In genomic region chr7:234712-235553, GRCh38 we compare ENCODE assay signal across 10 cellular contexts. TPM values are rescaled to one million over a fixed set of nuclear protein-coding genes. Genes with fewer than 3 reads are reported as not detected.
DNase-seq lines count a peak whose midpoint lies in the region; ATAC-seq, FAIRE-seq and TF ChIP-seq lines count a peak whose summit lies in the region.
"Had no signal": no experiment of that assay in that cellular context is flagged by ENCODE, and none has a peak within 500 bp of the region (broad histone marks: within the 10 kb centered on the region; RNA-seq: fewer than 3 reads in every experiment).

No MANE protein-coding gene starts in this region.

- peaks cover 39% of the 10 kb centered on the region for H3K4me1 Mint-ChIP-seq in chondrocyte (ENCODE audit: low read depth)
- H3K4me1 Mint-ChIP-seq in stimulated activated effector memory CD8-positive, alpha-beta T cell treated with anti-CD3 and anti-CD28 coated beads, Interleukin-12 subunit alpha, Interleukin-12 subunit beta, amount 100 ng/mL, for 72 hours: no peaks in the 10 kb centered on the region

- DNase-seq in GM23248 (peak; percentile 64), chondrocyte (ENCODE audit: low spot score) (no peak), HepG2 (ENCODE audit: low spot score) (peak; percentile 78), germinal center (ENCODE audit: low spot score) (no peak), NCI-H2029 treated with DMSO at 0.1 percent for 48 hours (lab: John Stamatoyannopoulos, UW) (no peak)
- no peak for DNase-seq in stimulated activated effector memory CD8-positive, alpha-beta T cell treated with anti-CD3 and anti-CD28 coated beads, Interleukin-12 subunit alpha, Interleukin-12 subunit beta, amount 100 ng/mL, for 72 hours (ENCODE audit: low spot score in 2 of 2)
- DNase-seq in stimulated activated CD4-positive, alpha-beta T cell treated with anti-CD3 and anti-CD28 coated beads, Interleukin-2, amount 100 ng/mL, for 48 hours: no peak
- DNase-seq in stimulated activated naive CD4-positive, alpha-beta T cell treated with Interleukin-2 at 50 U/mL for 16 hours (lab: John Stamatoyannopoulos, UW): no peak
- DNase-seq: activated CD8-positive, alpha-beta memory T cell treated with anti-CD3 and anti-CD28 coated beads, Interleukin-2, amount 50 U/mL, for 4 hours; effector memory CD8-positive, alpha-beta T cell had no signal

- no peak for TF ChIP-seq RAD21 in HepG2 (CRISPR knock-in tag; IDR thresholded peaks at IDR 0.05)

- no peaks in the 10 kb centered on the region for H3K9me3 ChIP-seq in GM23248 (ENCODE audit: low read depth)
- H3K9me3 ChIP-seq in HepG2 (ENCODE audit: low read length): no peaks in the 10 kb centered on the region

- H2AFZ ChIP-seq in GM23248 (no peak overlapping the region), HepG2 (ENCODE audit: low read length) (no peak overlapping the region)

- H3K9ac ChIP-seq in GM23248 (peak overlapping the region; percentile 46), HepG2 (ENCODE audit: insufficient read depth, low read depth, low read length) (peak overlapping the region; percentile 50; the same call in 1 of the 2 replicates)

- no peaks in the 10 kb centered on the region for H3K27me3 Mint-ChIP-seq in chondrocyte (ENCODE audit: low read depth)

- peak overlapping the region; percentile 77 for H3K27ac Mint-ChIP-seq in chondrocyte (ENCODE audit: unreplicated experiment)
- no peak overlapping the region for H3K27ac Mint-ChIP-seq in stimulated activated effector memory CD8-positive, alpha-beta T cell treated with anti-CD3 and anti-CD28 coated beads, Interleukin-12 subunit alpha, Interleukin-12 subunit beta, amount 100 ng/mL, for 72 hours
- H3K27ac Mint-ChIP-seq: effector memory CD8-positive, alpha-beta T cell had no signal

- BruUV-seq in HepG2 (replicated peaks; lab: Mats Ljungman, UMichigan): no TSS peak

- H3K27ac ChIP-seq in GM23248 (peak overlapping the region; percentile 31), HepG2 (ENCODE audit: extremely low read length, insufficient read depth, low read length) (peak overlapping the region; percentile 61)

- peak; percentile 88 for ATAC-seq in HepG2
- peak; percentile 5 for ATAC-seq in stimulated activated effector memory CD8-positive, alpha-beta T cell treated with anti-CD3 and anti-CD28 coated beads, Interleukin-12 subunit alpha, Interleukin-12 subunit beta, amount 100 ng/mL, for 72 hours
- ATAC-seq: effector memory CD8-positive, alpha-beta T cell had no signal

- no peaks in the 10 kb centered on the region for H3K36me3 Mint-ChIP-seq in chondrocyte (ENCODE audit: low read depth)
- no peaks in the 10 kb centered on the region for H3K36me3 Mint-ChIP-seq in stimulated activated effector memory CD8-positive, alpha-beta T cell treated with anti-CD3 and anti-CD28 coated beads, Interleukin-12 subunit alpha, Interleukin-12 subunit beta, amount 100 ng/mL, for 72 hours

- TF ChIP-seq EP300 in HepG2 (IDR thresholded peaks at IDR 0.05; ENCODE audit: low read depth in 2 of 2, low read length in 2 of 2): peak in 1 of 2 experiments; percentile 57; a peak in 2 of 4 replicates
- peak; percentile 76 for TF ChIP-seq EP300 in HepG2 (CRISPR knock-in tag; IDR thresholded peaks at IDR 0.05; ENCODE audit: borderline replicate concordance)

- no peak overlapping the region for H3K4me3 Mint-ChIP-seq in chondrocyte (ENCODE audit: unreplicated experiment)
- H3K4me3 Mint-ChIP-seq in stimulated activated effector memory CD8-positive, alpha-beta T cell treated with anti-CD3 and anti-CD28 coated beads, Interleukin-12 subunit alpha, Interleukin-12 subunit beta, amount 100 ng/mL, for 72 hours: no peak overlapping the region
- H3K4me3 Mint-ChIP-seq: effector memory CD8-positive, alpha-beta T cell had no signal

- H3K36me3 ChIP-seq in GM23248 (ENCODE audit: low read depth) (no peaks in the 10 kb centered on the region), HepG2 (replicated peaks in 1 of 2; ENCODE audit: control insufficient read depth in 1 of 2, insufficient read depth in 2 of 2, low read length in 2 of 2) (peaks cover 2 to 17% of the 10 kb centered on the region in 2 experiments; a peak in 3 of 5 replicates)

- no peak for FAIRE-seq in HepG2 (lab: Jason Lieb, UNC)

- H3K9me3 Mint-ChIP-seq in chondrocyte (ENCODE audit: low read depth): no peaks in the 10 kb centered on the region
- H3K9me3 Mint-ChIP-seq in stimulated activated effector memory CD8-positive, alpha-beta T cell treated with anti-CD3 and anti-CD28 coated beads, Interleukin-12 subunit alpha, Interleukin-12 subunit beta, amount 100 ng/mL, for 72 hours: no peaks in the 10 kb centered on the region
- H3K9me3 Mint-ChIP-seq: effector memory CD8-positive, alpha-beta T cell had no signal

- TF ChIP-seq CTCF in chondrocyte (IDR thresholded peaks at IDR 0.05) (no peak), HepG2 (CRISPR knock-in tag; IDR thresholded peaks at IDR 0.05) (no peak)

- H3K9me2 ChIP-seq in GM23248 (ENCODE audit: insufficient read depth): no peaks in the 10 kb centered on the region

- CTCF ChIA-PET in HepG2 (lab: Yijun Ruan, JAX; ENCODE audit: low intra/inter-chr PET ratio, low total read pairs): no interaction called here

- H4K20me1 ChIP-seq in GM23248 (ENCODE audit: insufficient read depth) (no peaks in the 10 kb centered on the region), HepG2 (ENCODE audit: insufficient read depth, low read length) (no peaks in the 10 kb centered on the region)

- H3K4me3 ChIP-seq in GM23248 (no peak overlapping the region), HepG2 (replicated peaks in 1 of 3; ENCODE audit: insufficient read depth in 1 of 3, low read depth in 2 of 3, low read length in 3 of 3) (peak overlapping the region in 1 of 3 experiments; percentile 51; a peak in 1 of 6 replicates)

- peaks cover 31% of the 10 kb centered on the region for H3K4me1 ChIP-seq in GM23248 (ENCODE audit: insufficient read depth)
- H3K4me1 ChIP-seq in HepG2 (ENCODE audit: insufficient read depth, low read length): peaks cover 28% of the 10 kb centered on the region

- H3F3A ChIP-seq in GM23248 (ENCODE audit: insufficient read depth): 0 out of 2 replicates have a peak, but pooled peaks cover under 1% of the 10 kb centered on the region

- peaks cover 44% of the 10 kb centered on the region for H3K79me2 ChIP-seq in GM23248 (ENCODE audit: insufficient read depth)
- peaks cover 10% of the 10 kb centered on the region for H3K79me2 ChIP-seq in HepG2 (ENCODE audit: insufficient read depth, low read length)

- in situ Hi-C loops in GM23248 (cut with MboI): no loop called here
- in situ Hi-C loops in HepG2 (cut with HindIII; ENCODE audit: extremely low pct_ligation_motif_present, low pct_unique_long_range_greater_than_20kb): no loop called here

- WGBS in GM23248 (ENCODE audit: low coverage in 1 of 2, low lambda C conversion rate in 2 of 2, missing lambda C conversion rate in 2 of 2), 2 experiments: 49 to 52% methylated on average over 28 of the region's 28 CpGs
- WGBS in HepG2 (ENCODE audit: low lambda C conversion rate): 26% methylated on average over 8 of the region's 28 CpGs

- H3K27me3 ChIP-seq in GM23248 (replicated peaks; ENCODE audit: insufficient read depth): no peaks in the 10 kb centered on the region
- no peaks in the 10 kb centered on the region for H3K27me3 ChIP-seq in HepG2 (ENCODE audit: control insufficient read depth in 1 of 2, insufficient read depth in 2 of 2, low read length in 2 of 2)

- TF ChIP-seq POLR2A in HepG2 (IDR thresholded peaks at IDR 0.05; ENCODE audit: insufficient read depth in 1 of 2, low read depth in 2 of 2, low read length in 2 of 2): no peak

- POLR2A ChIA-PET in HepG2 (lab: Yijun Ruan, JAX): interaction anchor here (1.1 to 2.3 kb wide), 5 partner anchors 15 to 43 kb away, joined by 4 to 16 read pairs (median 5); no protein-coding TSS in a partner anchor

- H3K4me2 ChIP-seq in GM23248 (ENCODE audit: unreplicated experiment) (no peak overlapping the region), HepG2 (ENCODE audit: low read depth, low read length) (peak overlapping the region; percentile 67)

- intact Hi-C loops in HepG2 (cut with micrococcal nuclease; ENCODE audit: unreplicated experiment): no loop called here

RNA-seq across cellular contexts. Expression of gene FAM20C, which starts 42.6 kb away (rescaled TPM):
- total RNA-seq in GM23248 (2014; rRNA removed; shearing (Covaris generic)): 63.8 and 64.1 TPM in 2 replicates
- polyA plus RNA-seq in GM23248 (2016; fragmentation: Nextera tagmentation; extraction: Ambion mirVana) (13.5 and 13.8 TPM in 2 replicates), HepG2 (2011; rRNA removed) (11.9 and 15.3 TPM in 2 replicates)
- total RNA-seq in chondrocyte (34.4 to 58.1 TPM (median 35.0 TPM) in 3 replicates), HepG2 (2016; rRNA removed; fragmentation: Illumina TruSeq; extraction: Trizol) (14.5 and 19.9 TPM in 2 replicates)
- 4.8 and 5.5 TPM in 2 replicates for total RNA-seq in HepG2 (2016; cell fraction: cytosol; rRNA removed; fragmentation: Illumina TruSeq; extraction: Trizol; ENCODE audit: low read depth)
- 12.0 and 18.5 TPM in 2 replicates for total RNA-seq in HepG2 (2016; cell fraction: insoluble cytoplasmic fraction; rRNA removed; fragmentation: Illumina TruSeq; extraction: Trizol)
- total RNA-seq in HepG2 (2016; cell fraction: membrane; rRNA removed; fragmentation: Illumina TruSeq; extraction: Trizol): 11.5 and 11.6 TPM in 2 replicates
- total RNA-seq in HepG2 (2016; cell fraction: nucleus; rRNA removed; fragmentation: Illumina TruSeq; extraction: Trizol): 20.5 and 24.2 TPM in 2 replicates
- 13.7 and 17.5 TPM in 2 replicates for polyA plus RNA-seq in HepG2 (2011; cell fraction: cytosol; rRNA removed)
- 24.6 and 26.4 TPM in 2 replicates for polyA plus RNA-seq in HepG2 (2011; cell fraction: nucleus; rRNA removed)
- polyA plus RNA-seq in HepG2 (2012): 15.4 and 23.9 TPM in 2 replicates
- polyA plus RNA-seq in HepG2 (2016; cell fraction: cytosol; fragmentation: Illumina TruSeq; extraction: Trizol; ENCODE audit: low read depth): 2.8 and 3.2 TPM in 2 replicates
- 18.9 and 20.0 TPM in 2 replicates for polyA plus RNA-seq in HepG2 (2016; cell fraction: insoluble cytoplasmic fraction; fragmentation: Illumina TruSeq; extraction: Trizol; ENCODE audit: low read depth)
- 10.0 and 10.7 TPM in 2 replicates for polyA plus RNA-seq in HepG2 (2016; cell fraction: membrane; fragmentation: Illumina TruSeq; extraction: Trizol; ENCODE audit: low read depth)
- polyA plus RNA-seq in HepG2 (2016; cell fraction: nucleus; fragmentation: Illumina TruSeq; extraction: Trizol; ENCODE audit: insufficient read depth, low read depth): 38.8 and 44.3 TPM in 2 replicates
- 8.9 and 24.8 TPM in 2 replicates for polyA minus RNA-seq in HepG2 (2011; rRNA and poly(A)+ RNA removed; ENCODE audit: low replicate concordance)
- polyA minus RNA-seq in HepG2 (2011; cell fraction: cytosol; rRNA and poly(A)+ RNA removed): 13.4 and 22.0 TPM in 2 replicates
- 14.4 and 19.6 TPM in 2 replicates for polyA minus RNA-seq in HepG2 (2011; cell fraction: nucleus; rRNA and poly(A)+ RNA removed)

RNA-seq across cellular contexts. Expression of gene FOXL3, which starts 55.0 kb away (rescaled TPM):
- total RNA-seq in GM23248 (2014; rRNA removed; shearing (Covaris generic)): not detected in 2 replicates
- polyA plus RNA-seq in GM23248 (2016; fragmentation: Nextera tagmentation; extraction: Ambion mirVana) (not detected in 2 replicates), HepG2 (2011; rRNA removed) (not detected in 2 replicates)
- total RNA-seq in chondrocyte (not detected in 3 replicates), HepG2 (2016; rRNA removed; fragmentation: Illumina TruSeq; extraction: Trizol) (not detected in 2 replicates)
- total RNA-seq in HepG2 (2016; cell fraction: cytosol; rRNA removed; fragmentation: Illumina TruSeq; extraction: Trizol; ENCODE audit: low read depth): not detected in 2 replicates
- not detected in 2 replicates for total RNA-seq in HepG2 (2016; cell fraction: insoluble cytoplasmic fraction; rRNA removed; fragmentation: Illumina TruSeq; extraction: Trizol)
- total RNA-seq in HepG2 (2016; cell fraction: membrane; rRNA removed; fragmentation: Illumina TruSeq; extraction: Trizol): not detected in 2 replicates
- total RNA-seq in HepG2 (2016; cell fraction: nucleus; rRNA removed; fragmentation: Illumina TruSeq; extraction: Trizol): not detected in 2 replicates
- polyA plus RNA-seq in HepG2 (2011; cell fraction: cytosol; rRNA removed): not detected in 2 replicates
- not detected in 2 replicates for polyA plus RNA-seq in HepG2 (2011; cell fraction: nucleus; rRNA removed)
- not detected in 2 replicates for polyA plus RNA-seq in HepG2 (2012)
- polyA plus RNA-seq in HepG2 (2016; cell fraction: cytosol; fragmentation: Illumina TruSeq; extraction: Trizol; ENCODE audit: low read depth): not detected in 2 replicates
- not detected in 2 replicates for polyA plus RNA-seq in HepG2 (2016; cell fraction: insoluble cytoplasmic fraction; fragmentation: Illumina TruSeq; extraction: Trizol; ENCODE audit: low read depth)
- not detected in 2 replicates for polyA plus RNA-seq in HepG2 (2016; cell fraction: membrane; fragmentation: Illumina TruSeq; extraction: Trizol; ENCODE audit: low read depth)
- polyA plus RNA-seq in HepG2 (2016; cell fraction: nucleus; fragmentation: Illumina TruSeq; extraction: Trizol; ENCODE audit: insufficient read depth, low read depth): not detected in 2 replicates
- not detected in 2 replicates for polyA minus RNA-seq in HepG2 (2011; rRNA and poly(A)+ RNA removed; ENCODE audit: low replicate concordance)
- not detected in 2 replicates for polyA minus RNA-seq in HepG2 (2011; cell fraction: cytosol; rRNA and poly(A)+ RNA removed)
- polyA minus RNA-seq in HepG2 (2011; cell fraction: nucleus; rRNA and poly(A)+ RNA removed): not detected in 2 replicates

Comparison
In these comparisons a context has a peak if more than half of its experiments do, and no peak if none do; other contexts are left out.
1. DNase-seq: peak in GM23248 (single experiment) and HepG2 (single experiment); none in chondrocyte (single experiment), stimulated activated effector memory CD8-positive, alpha-beta T cell treated with anti-CD3 and anti-CD28 coated beads, Interleukin-12 subunit alpha, Interleukin-12 subunit beta, amount 100 ng/mL, for 72 hours (0 of 2), germinal center (single experiment), NCI-H2029 treated with DMSO at 0.1 percent for 48 hours (single experiment), stimulated activated CD4-positive, alpha-beta T cell treated with anti-CD3 and anti-CD28 coated beads, Interleukin-2, amount 100 ng/mL, for 48 hours (0 of 2) and stimulated activated naive CD4-positive, alpha-beta T cell treated with Interleukin-2 at 50 U/mL for 16 hours (single experiment).